15 cellular contexts compared by ENCODE assay signal in genomic region chr17:80682372-80682771, GRCh38.
"Had no signal": no experiment of that assay in that cellular context is flagged by ENCODE, and none has a peak within 500 bp of the region (broad histone marks: within the 10 kb centered on the region; RNA-seq: fewer than 3 reads in every experiment).

No MANE protein-coding gene starts in this region.

- ATAC-seq: effector memory CD8-positive, alpha-beta T cell; left lung had no signal

- H3K9me3 ChIP-seq: left lung, pancreas, sigmoid colon, SJSA1, spleen, thyroid gland had no signal

- H3K4me2 ChIP-seq: hepatocyte had no signal

- H3K4me1 ChIP-seq: pancreas, thyroid gland had no signal

- H3K27me3 ChIP-seq: hepatocyte, left lung, pancreas, sigmoid colon, SJSA1, spleen, thyroid gland had no signal

- H3K36me3 ChIP-seq: left lung, pancreas, sigmoid colon, thyroid gland had no signal

- H3K9me3 Mint-ChIP-seq: activated B cell treated with CpG ODN at 0.5 μM for 24 hours; activated naive CD8-positive, alpha-beta T cell treated with anti-CD3 and anti-CD28 coated beads for 36 hours; effector memory CD8-positive, alpha-beta T cell; naive B cell had no signal

- H3K27me3 Mint-ChIP-seq: activated B cell treated with CpG ODN at 0.5 μM for 24 hours; activated naive CD8-positive, alpha-beta T cell treated with anti-CD3 and anti-CD28 coated beads for 36 hours; effector memory CD8-positive, alpha-beta T cell; naive B cell had no signal

- DNase-seq: activated B cell treated with CpG ODN at 0.5 μM for 24 hours; activated gamma-delta T cell; activated naive CD8-positive, alpha-beta T cell treated with anti-CD3 and anti-CD28 coated beads for 36 hours; dermis blood vessel endothelial cell; effector memory CD8-positive, alpha-beta T cell; left lung; naive B cell; pancreas; sigmoid colon; spleen; thyroid gland had no signal

- H3K4me3 Mint-ChIP-seq: activated B cell treated with CpG ODN at 0.5 μM for 24 hours; activated naive CD8-positive, alpha-beta T cell treated with anti-CD3 and anti-CD28 coated beads for 36 hours; effector memory CD8-positive, alpha-beta T cell had no signal

- H2AFZ ChIP-seq: hepatocyte had no signal

- FAIRE-seq: bronchial epithelial cell, keratinocyte, pancreas had no signal

- H3K27ac ChIP-seq: hepatocyte, left lung, pancreas, sigmoid colon, SJSA1, spleen, thyroid gland had no signal

- H3K4me3 ChIP-seq: hepatocyte, left lung, pancreas, sigmoid colon, SJSA1, spleen, thyroid gland had no signal

- H3K27ac Mint-ChIP-seq: activated B cell treated with CpG ODN at 0.5 μM for 24 hours; activated naive CD8-positive, alpha-beta T cell treated with anti-CD3 and anti-CD28 coated beads for 36 hours; effector memory CD8-positive, alpha-beta T cell had no signal
